ENCODE assay signal across 8 cellular contexts in genomic region chr9:93134740-93135444, GRCh38. TPM values are rescaled to one million over a fixed set of nuclear protein-coding genes. Genes with fewer than 3 reads are reported as not detected.
DNase-seq lines count a peak whose midpoint lies in the region; ATAC-seq and TF ChIP-seq lines count a peak whose summit lies in the region.

No MANE protein-coding gene starts in this region.

- no peak for DNase-seq in DND-41
- no peak for DNase-seq in OCI-LY7 (ENCODE audit: low spot score)
- DNase-seq in ovary: peak in 3 of 5 donors; percentile 27 to 54 (median 44)
- no peak for DNase-seq in stimulated activated CD4-positive, alpha-beta T cell treated with anti-CD3 and anti-CD28 coated beads, Interleukin-15, amount 100 ng/mL, for 24 hours

- H3K9me3 ChIP-seq in DND-41 (ENCODE audit: insufficient read depth, low read length, severe bottlenecking): no peaks in the 10 kb centered on the region
- no peaks in the 10 kb centered on the region for H3K9me3 ChIP-seq in OCI-LY7 (ENCODE audit: low read length)
- peaks cover 0 to 4% of the 10 kb centered on the region in 2 donors for H3K9me3 ChIP-seq in esophagus (ENCODE audit: control insufficient read depth in 2 of 2, insufficient read depth in 1 of 2, low read depth in 1 of 2, low read length in 1 of 2)
- no peaks in the 10 kb centered on the region for H3K9me3 ChIP-seq in ovary

- TF ChIP-seq CTCF in DND-41 (IDR thresholded peaks at IDR 0.05; ENCODE audit: borderline replicate concordance, extremely low read depth, low read length, poor library complexity, severe bottlenecking) (no peak), OCI-LY7 (conservative IDR thresholded peaks at IDR 0.05; ENCODE audit: low read length) (no peak), ovary (IDR thresholded peaks at IDR 0.05) (no peak)

- no peak for TF ChIP-seq EP300 in ovary (IDR thresholded peaks at IDR 0.05)

- intact Hi-C loops in OCI-LY7 (cut with micrococcal nuclease; ENCODE audit: unreplicated experiment): loop anchor here (5.0 kb wide), 1 partner anchor 73 kb away; no protein-coding TSS in a partner anchor
- intact Hi-C loops in ovary (cut with DNase I): loop anchor here in 2 of 4 donors (5.0 to 10.0 kb wide), 2 partner anchors 38 to 320 kb away; partner anchors contain the start of genes CARD19 (in 1 of the 2), FAM120A (in 1 of the 2) and FAM120AOS (in 1 of the 2)

- POLR2A ChIA-PET in OCI-LY7 (lab: Charles Lee): interaction anchor here (1.6 kb wide), 1 partner anchor 11 kb away, joined by 3 read pairs; no protein-coding TSS in a partner anchor

- WGBS in esophagus, 2 donors: 69% methylated on average over 14 of the region's 14 CpGs
- WGBS in ovary, 3 donors: 78 to 85% (median 81%) methylated on average over 14 of the region's 14 CpGs

- H3K4me2 ChIP-seq in DND-41 (ENCODE audit: insufficient read depth, low read length) (peak overlapping the region; percentile 78), OCI-LY7 (ENCODE audit: low read length) (peak overlapping the region; percentile 96)

- TF ChIP-seq POLR2A in ovary (IDR thresholded peaks at IDR 0.05): no peak

- H3K9me2 ChIP-seq in OCI-LY7 (ENCODE audit: insufficient read depth, low read length): no peaks in the 10 kb centered on the region

- H2AFZ ChIP-seq in DND-41 (ENCODE audit: low read depth, low read length) (peak overlapping the region; percentile 75), OCI-LY7 (ENCODE audit: low read length) (peak overlapping the region; percentile 83; the same call in 1 of the 2 replicates)

- CTCF ChIA-PET in OCI-LY7 (lab: Charles Lee; ENCODE audit: unreplicated experiment): interaction anchor here (0.7 kb wide), 1 partner anchor 1048 kb away, joined by 6 read pairs; no protein-coding TSS in a partner anchor

- H3K4me3 ChIP-seq in DND-41 (ENCODE audit: low read depth in 1 of 2, low read length in 2 of 2): peak overlapping the region; percentile 6 to 89; a peak in 3 of 4 replicates
- H3K4me3 ChIP-seq in OCI-LY7 (ENCODE audit: low read depth, low read length, poor library complexity, severe bottlenecking): peak overlapping the region; percentile 83
- H3K4me3 ChIP-seq in esophagus (ENCODE audit: low read depth in 1 of 2, low read length in 2 of 2): peak overlapping the region; percentile 63 to 77
- H3K4me3 ChIP-seq in ovary: peak overlapping the region; percentile 76

- peaks cover 30% of the 10 kb centered on the region for H3K4me1 ChIP-seq in DND-41 (ENCODE audit: insufficient read depth, low read length)
- H3K4me1 ChIP-seq in OCI-LY7 (ENCODE audit: insufficient read depth, low read length, poor library complexity, severe bottlenecking): peaks cover 50% of the 10 kb centered on the region
- peaks cover 22 to 48% of the 10 kb centered on the region in 2 donors for H3K4me1 ChIP-seq in esophagus (ENCODE audit: control insufficient read depth in 2 of 2, insufficient read depth in 2 of 2, low read length in 1 of 2)
- H3K4me1 ChIP-seq in ovary (ENCODE audit: insufficient read depth): peaks cover 29% of the 10 kb centered on the region

- H3K27ac ChIP-seq in DND-41 (ENCODE audit: low read length) (peak overlapping the region; percentile 74), OCI-LY7 (ENCODE audit: low read depth, low read length, poor library complexity, severe bottlenecking) (no peak overlapping the region), esophagus (ENCODE audit: low read depth in 2 of 2, low read length in 1 of 2) (peak overlapping the region; percentile 89 to 94), ovary (peak overlapping the region; percentile 70 to 96)

- no peaks in the 10 kb centered on the region for H3K36me3 ChIP-seq in DND-41 (ENCODE audit: insufficient read depth, low read length)
- no peaks in the 10 kb centered on the region for H3K36me3 ChIP-seq in OCI-LY7 (ENCODE audit: insufficient read depth, low read length)
- no peaks in the 10 kb centered on the region for H3K36me3 ChIP-seq in esophagus (ENCODE audit: control insufficient read depth in 2 of 2, insufficient read depth in 2 of 2, low read length in 1 of 2)
- no peaks in the 10 kb centered on the region for H3K36me3 ChIP-seq in ovary

- ATAC-seq in DND-41 (ENCODE audit: insufficient read depth, low read depth) (no peak; the same call in 2 of the 3 replicates), HG02970 (IDR thresholded peaks at IDR 0.05; ENCODE audit: low FRiP score, unreplicated experiment) (no peak), GM18519 (IDR thresholded peaks at IDR 0.05; ENCODE audit: low FRiP score, unreplicated experiment) (no peak), HG03520 (IDR thresholded peaks at IDR 0.05; ENCODE audit: unreplicated experiment) (no peak)

- H3K9ac ChIP-seq in DND-41 (ENCODE audit: low read depth, low read length): peak overlapping the region; percentile 76

- H3K27me3 ChIP-seq in DND-41 (ENCODE audit: insufficient read depth, low read length, poor library complexity) (no peaks in the 10 kb centered on the region), esophagus (ENCODE audit: control insufficient read depth in 1 of 2, insufficient read depth in 2 of 2, low read length in 2 of 2) (no peaks in the 10 kb centered on the region), ovary (no peaks in the 10 kb centered on the region)

- H3K79me2 ChIP-seq in DND-41 (ENCODE audit: insufficient read depth, low read length) (peaks cover 10% of the 10 kb centered on the region; the same call in 1 of the 2 replicates), OCI-LY7 (ENCODE audit: insufficient read depth, low read depth, low read length) (no peaks in the 10 kb centered on the region)

- BruUV-seq in OCI-LY7 (replicated peaks; lab: Mats Ljungman, UMichigan): no TSS peak

- peaks cover 16% of the 10 kb centered on the region for H4K20me1 ChIP-seq in DND-41 (ENCODE audit: insufficient read depth, low read length)
- H4K20me1 ChIP-seq in OCI-LY7 (ENCODE audit: insufficient read depth, low read length): no peaks in the 10 kb centered on the region

RNA-seq across cellular contexts. Expression of gene NINJ1, which starts 0.8 kb away (rescaled TPM):
- 6.2 and 13.3 TPM in 2 replicates for total RNA-seq in OCI-LY7 (2014; rRNA removed; shearing (Covaris generic))
- total RNA-seq in OCI-LY7 (2022) (18.1 and 18.3 TPM in 2 replicates), ovary (10 to 100 TPM; 35.2 to 75.2 (median 40.6) TPM)
- polyA plus RNA-seq in esophagus (10 to 100 TPM; 14.9 to 21.7 TPM), ovary (10 to 100 TPM in 1 of 2 donors, 1 to 10 TPM in 1; 7.5 to 46.1 TPM)

RNA-seq across cellular contexts. Expression of gene CARD19, which starts 38.9 kb away (rescaled TPM):
- total RNA-seq in OCI-LY7 (2014; rRNA removed; shearing (Covaris generic)): 18.4 and 26.8 TPM in 2 replicates
- 13.4 and 15.8 TPM in 2 replicates for total RNA-seq in OCI-LY7 (2022)
- polyA plus RNA-seq in esophagus: 10 to 100 TPM; 19.6 to 30.7 TPM
- 10 to 100 TPM; 34.0 to 50.0 (median 44.7) TPM for total RNA-seq in ovary
- polyA plus RNA-seq in ovary: 10 to 100 TPM in 1 of 2 donors, 1 to 10 TPM in 1; 5.0 to 67.6 TPM

RNA-seq across cellular contexts. Expression of gene WNK2, which starts 49.0 kb away (rescaled TPM):
- total RNA-seq in OCI-LY7 (2014; rRNA removed; shearing (Covaris generic)): 118 and 142 TPM in 2 replicates
- total RNA-seq in OCI-LY7 (2022) (176 and 194 TPM in 2 replicates), ovary (10 to 100 TPM in 3 of 7 donors, 1 to 10 TPM in 4; 1.5 to 24.7 (median 7.1) TPM)
- polyA plus RNA-seq in esophagus (1 to 10 TPM; 2.1 to 3.4 TPM), ovary (1 to 10 TPM in 1 of 2 donors, under 1 TPM in 1; 0.53 to 1.0 TPM)

Comparison
In these comparisons a context has a peak if more than half of its experiments do, and no peak if none do; other contexts are left out.
1. DNase-seq: peak in ovary (3 of 5); none in DND-41 (single experiment), OCI-LY7 (single experiment) and stimulated activated CD4-positive, alpha-beta T cell treated with anti-CD3 and anti-CD28 coated beads, Interleukin-15, amount 100 ng/mL, for 24 hours (single experiment).
2. RNA of gene WNK2, which starts 49.0 kb away (total RNA-seq): 118 to 194 TPM in OCI-LY7; 1.5 to 24.7 TPM in ovary; every median in the first group is over 4 times any median in the second.
3. Peak in every context shown above with its lines, with median percentiles within 50 percentile points of each other: H3K4me3 ChIP-seq.